Comparison of ENCODE assay signal across 8 cellular contexts in genomic region chr1:234755449-234755863, GRCh38.
DNase-seq lines count a peak whose midpoint lies in the region; ATAC-seq, FAIRE-seq and TF ChIP-seq lines count a peak whose summit lies in the region.

No MANE protein-coding gene starts in this region.

- H2AFZ ChIP-seq in GM12878 (ENCODE audit: control insufficient read depth, low read depth, low read length) = no peak overlapping the region

- TF ChIP-seq CTCF in BE2C (IDR thresholded peaks at IDR 0.05; ENCODE audit: low read depth, low read length) (no peak), GM12878 (IDR thresholded peaks at IDR 0.05 in 2 of 3, conservative IDR thresholded peaks at IDR 0.05 in 1 of 3; ENCODE audit: control insufficient read depth in 2 of 3, extremely low read depth in 1 of 3, insufficient read depth in 1 of 3, low read depth in 3 of 3, low read length in 3 of 3) (no peak), mucosa of descending colon (IDR thresholded peaks at IDR 0.05) (no peak)

- no peak overlapping the region for H3K27ac ChIP-seq in GM12878 (ENCODE audit: control insufficient read depth, insufficient read depth)

- H3K4me1 ChIP-seq in BE2C (peaks cover 12% of the 10 kb centered on the region), GM12878 (ENCODE audit: control insufficient read depth, insufficient read depth, low read length) (peaks cover 6% of the 10 kb centered on the region), mucosa of descending colon (ENCODE audit: low read depth) (peaks cover 7% of the 10 kb centered on the region)

- SMC1A ChIA-PET in GM12878 (lab: Charles Lee; ENCODE audit: uncharacterized antibody, unreplicated experiment) = interaction anchor here (0.9 to 2.4 kb wide), 9 partner anchors 10 to 158 kb away, joined by 3 to 12 read pairs (median 4); no protein-coding TSS in a partner anchor

- CTCF ChIA-PET in GM12878 (lab: Yijun Ruan, JAX) = interaction anchor here (0.8 to 2.2 kb wide), 3 partner anchors 10 to 25 kb away, joined by 4 to 10 read pairs (median 4); no protein-coding TSS in a partner anchor

- TF ChIP-seq RAD21 in GM12878 (IDR thresholded peaks at IDR 0.05; ENCODE audit: insufficient read depth, low read depth, low read length) = no peak

- TF ChIP-seq POLR2A in GM12878 (IDR thresholded peaks at IDR 0.05; ENCODE audit: low read depth, low read length) = no peak

- no peak for TF ChIP-seq EP300 in GM12878 (IDR thresholded peaks at IDR 0.05; ENCODE audit: borderline replicate concordance in 1 of 2, control insufficient read depth in 1 of 2, low read depth in 2 of 2, low read length in 2 of 2)

- H3K4me3 ChIP-seq in BE2C (ENCODE audit: low read depth, low read length) = no peak overlapping the region
- H3K4me3 ChIP-seq in GM12878 = no peak overlapping the region
- no peak overlapping the region for H3K4me3 ChIP-seq in mucosa of descending colon

- no peaks in the 10 kb centered on the region for H4K20me1 ChIP-seq in GM12878 (ENCODE audit: control insufficient read depth, insufficient read depth)

- H3K9me3 ChIP-seq in BE2C (no peaks in the 10 kb centered on the region), GM12878 (replicated peaks; ENCODE audit: control insufficient read depth, insufficient read depth, low read length) (no peaks in the 10 kb centered on the region), mucosa of descending colon (no peaks in the 10 kb centered on the region)

- no peak for FAIRE-seq in GM12878 (lab: Jason Lieb, UNC)

- H3K36me3 ChIP-seq in BE2C (no peaks in the 10 kb centered on the region), GM12878 (ENCODE audit: control insufficient read depth in 2 of 2, insufficient read depth in 2 of 2, low read length in 1 of 2) (no peaks in the 10 kb centered on the region), mucosa of descending colon (ENCODE audit: low read depth) (no peaks in the 10 kb centered on the region)

- ATAC-seq in GM12878 = no peak
- peak; percentile 63 for ATAC-seq in mucosa of descending colon
- ATAC-seq in GM21723 (IDR thresholded peaks at IDR 0.05; ENCODE audit: unreplicated experiment) = no peak
- no peak for ATAC-seq in HG02884 (IDR thresholded peaks at IDR 0.05; ENCODE audit: unreplicated experiment)

- intact Hi-C loops in GM12878 (cut with micrococcal nuclease; ENCODE audit: unreplicated experiment) (no loop called here), mucosa of descending colon (cut with DNase I, micrococcal nuclease) (no loop called here)

- BruUV-seq in GM12878 (replicated peaks; lab: Mats Ljungman, UMichigan) = no TSS peak

- whole genome bisulfite sequencing in GM12878 (ENCODE audit: insufficient coverage, insufficient replicate concordance, low lambda C conversion rate, missing lambda C conversion rate) = 68% methylated on average over 8 of the region's 8 CpGs

- in situ Hi-C loops in GM12878 (cut with MboI) = no loop called here

- H3K79me2 ChIP-seq in GM12878 (ENCODE audit: control insufficient read depth, insufficient read depth, low read length) = no peaks in the 10 kb centered on the region

- RAD21 ChIA-PET in GM12878 (lab: Charles Lee; ENCODE audit: unreplicated experiment) = no interaction called here

- DNase-seq in BE2C (peak; percentile 67), NCI-H2029 (lab: John Stamatoyannopoulos, UW) (peak; percentile 68), GM12878 (ENCODE audit: low read depth, low spot score) (no peak), mucosa of descending colon (peak; percentile 64 to 79 (median 70))
- DNase-seq in activated effector memory CD4-positive, alpha-beta T cell treated with Interleukin-2 at 50 U/mL for 16 hours = no peak
- no peak for DNase-seq in stimulated activated CD4-positive, alpha-beta T cell treated with anti-CD3 and anti-CD28 coated beads, Interleukin-2, amount 100 ng/mL, for 48 hours

- H3K27me3 ChIP-seq in BE2C (no peaks in the 10 kb centered on the region), GM12878 (replicated peaks in 1 of 2; ENCODE audit: control insufficient read depth in 2 of 2, insufficient read depth in 2 of 2, low read length in 1 of 2) (no peaks in the 10 kb centered on the region)

- H3K9ac ChIP-seq in GM12878 (ENCODE audit: control insufficient read depth, insufficient read depth, low read length) = no peak overlapping the region

- H3K4me2 ChIP-seq in GM12878 (ENCODE audit: control insufficient read depth, insufficient read depth) = no peak overlapping the region

- POLR2A ChIA-PET in GM12878 (lab: Charles Lee) = interaction anchor here (2.7 kb wide), 1 partner anchor 11 kb away, joined by 14 read pairs; no protein-coding TSS in a partner anchor

TF ChIP-seq in GM12878, 131 proteins besides CTCF, POLR2A, EP300 and RAD21:
- TF ChIP-seq BMI1 (IDR thresholded peaks at IDR 0.05; ENCODE audit: borderline replicate concordance) (no peak), SIX5 (IDR thresholded peaks at IDR 0.05; ENCODE audit: low read depth, low read length, severe bottlenecking) (no peak), RAD51 (IDR thresholded peaks at IDR 0.05) (peak; percentile 44; the same call in 1 of the 2 replicates), KDM1A (IDR thresholded peaks at IDR 0.05; ENCODE audit: borderline replicate concordance) (no peak), MXI1 (IDR thresholded peaks at IDR 0.05; ENCODE audit: low read depth, low read length) (no peak)

Comparison
In these comparisons a context has a peak if more than half of its experiments do, and no peak if none do; other contexts are left out.
1. DNase-seq: peak in BE2C (single experiment), NCI-H2029 (single experiment) and mucosa of descending colon (3 of 3); none in GM12878 (single experiment), activated effector memory CD4-positive, alpha-beta T cell treated with Interleukin-2 at 50 U/mL for 16 hours (single experiment) and stimulated activated CD4-positive, alpha-beta T cell treated with anti-CD3 and anti-CD28 coated beads, Interleukin-2, amount 100 ng/mL, for 48 hours (0 of 2).